In the genomic region with DNA sequence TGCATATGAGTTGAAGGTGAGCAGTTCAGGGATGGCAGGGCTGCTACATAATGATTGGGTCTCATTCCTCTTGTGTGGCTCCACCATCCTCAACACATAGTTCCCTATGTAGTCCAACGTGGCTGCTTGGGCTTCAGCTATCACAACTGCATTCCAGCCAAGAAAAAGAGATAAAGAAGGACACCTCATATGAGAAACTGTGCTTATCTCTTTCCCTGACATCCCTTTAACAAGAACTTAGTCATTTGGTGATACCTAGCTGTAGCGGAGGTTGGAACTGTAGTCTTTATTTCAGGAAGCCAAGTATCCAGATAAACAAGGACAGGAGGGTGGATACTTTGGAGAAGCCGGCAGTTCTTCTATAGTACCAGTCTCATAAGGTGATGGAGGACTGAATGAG, we compare ENCODE assay signal across 28 cellular contexts. TPM values are rescaled to one million over a fixed set of nuclear protein-coding genes. Genes with fewer than 3 reads are reported as not detected.
DNase-seq lines count a peak whose midpoint lies in the region; FAIRE-seq and TF ChIP-seq lines count a peak whose summit lies in the region.
"Had no signal": no experiment of that assay in that cellular context is flagged by ENCODE, and none has a peak within 500 bp of the region (broad histone marks: within the 10 kb centered on the region; RNA-seq: fewer than 3 reads in every experiment).

No MANE protein-coding gene starts in this region.

- no peak overlapping the region for H2BK5ac ChIP-seq in mesendoderm (ENCODE audit: low read length)

- H3K27ac Mint-ChIP-seq in astrocyte (ENCODE audit: unreplicated experiment) = no peak overlapping the region
- H3K27ac Mint-ChIP-seq in immature natural killer cell = no peak overlapping the region
- H3K27ac Mint-ChIP-seq: CD14-positive monocyte; CD4-positive, alpha-beta memory T cell; CD4-positive, CD25-positive, alpha-beta regulatory T cell; CD8-positive, alpha-beta memory T cell had no signal

- H3K79me2 ChIP-seq in astrocyte (ENCODE audit: insufficient read depth, low read length) (no peaks in the 10 kb centered on the region), mesendoderm (ENCODE audit: control insufficient read depth, insufficient read depth, low read length) (no peaks in the 10 kb centered on the region)

- no peaks in the 10 kb centered on the region for H3K36me3 ChIP-seq in astrocyte (ENCODE audit: insufficient read depth, low read length)
- no peaks in the 10 kb centered on the region for H3K36me3 ChIP-seq in mesendoderm (ENCODE audit: control insufficient read depth, insufficient read depth, low read length)
- H3K36me3 ChIP-seq: BE2C, BLaER1 had no signal

- H3K27ac ChIP-seq in astrocyte (ENCODE audit: low read depth, low read length) = no peak overlapping the region
- H3K27ac ChIP-seq in mesendoderm (ENCODE audit: low read depth, low read length) = no peak overlapping the region
- H3K27ac ChIP-seq: BLaER1 had no signal

- no peaks in the 10 kb centered on the region for H3K9me3 ChIP-seq in astrocyte (ENCODE audit: insufficient read depth, low read depth, low read length)
- H3K9me3 ChIP-seq: BE2C, BLaER1 had no signal

- H4K8ac ChIP-seq in mesendoderm (ENCODE audit: low read depth, low read length) = no peak overlapping the region

- H3K9ac ChIP-seq in astrocyte (ENCODE audit: low read length) (no peak overlapping the region), mesendoderm (ENCODE audit: low read length) (no peak overlapping the region)
- H3K9ac ChIP-seq: BLaER1 had no signal

- H3K36me3 Mint-ChIP-seq in astrocyte (ENCODE audit: low read depth, unreplicated experiment) = peaks cover 2% of the 10 kb centered on the region
- peaks cover 0 to 4% (median 0%) of the 10 kb centered on the region in 3 donors for H3K36me3 Mint-ChIP-seq in immature natural killer cell
- H3K36me3 Mint-ChIP-seq: CD14-positive monocyte; CD4-positive, alpha-beta memory T cell; CD4-positive, CD25-positive, alpha-beta regulatory T cell had no signal

- WGBS in mesendoderm (ENCODE audit: extremely low coverage, insufficient coverage, low lambda C conversion rate) = no CpG with 5 or more reads among the region's 3 CpGs

- no peak overlapping the region for H4K5ac ChIP-seq in mesendoderm (ENCODE audit: low read length)

- TF ChIP-seq CTCF in astrocyte (IDR thresholded peaks at IDR 0.05; ENCODE audit: insufficient read depth, low read depth, low read length) = no peak

- H3K23ac ChIP-seq in mesendoderm (ENCODE audit: low read length) = no peak overlapping the region

- H3K56ac ChIP-seq in mesendoderm (ENCODE audit: low read length) = no peak overlapping the region

- H2BK120ac ChIP-seq in mesendoderm (ENCODE audit: low read depth, low read length) = no peak overlapping the region

- no peak overlapping the region for H2AFZ ChIP-seq in astrocyte (ENCODE audit: low read depth, low read length)

- H3K4me1 Mint-ChIP-seq in astrocyte (ENCODE audit: low read depth, unreplicated experiment) (peaks cover 13% of the 10 kb centered on the region), immature natural killer cell (no peaks in the 10 kb centered on the region)
- H3K4me1 Mint-ChIP-seq: CD14-positive monocyte; CD4-positive, alpha-beta memory T cell; CD4-positive, CD25-positive, alpha-beta regulatory T cell; CD8-positive, alpha-beta memory T cell had no signal

- DNase-seq in NCI-H226 (peak; percentile 76), astrocyte (ENCODE audit: low read depth) (peak; percentile 46), mesendoderm (peak; percentile 22), DMS53 treated with DMSO at 0.1 percent for 48 hours (lab: John Stamatoyannopoulos, UW; ENCODE audit: unreplicated experiment) (no peak), immature natural killer cell (no peak), NCI-H2107 treated with DMSO at 0.1 percent for 48 hours (lab: John Stamatoyannopoulos, UW; ENCODE audit: unreplicated experiment) (no peak)
- no peak for DNase-seq in activated effector memory CD4-positive, alpha-beta T cell treated with anti-CD3 and anti-CD28 coated beads, Interleukin-2, amount 50 U/mL, for 16 hours
- DNase-seq: 8988T; ACHN; BE2C; C1 segment of cervical spinal cord; CD4-positive, alpha-beta memory T cell; CD4-positive, CD25-positive, alpha-beta regulatory T cell; CD8-positive, alpha-beta memory T cell; COR-L47; DMS 273 treated with DMSO at 0.1 percent for 48 hours; DMS153; DMS53; DMS79 treated with DMSO at 0.1 percent for 48 hours; GF-D8 had no signal

- H3K4me1 ChIP-seq in astrocyte (ENCODE audit: insufficient read depth, low read length) = peaks cover 24% of the 10 kb centered on the region
- no peaks in the 10 kb centered on the region for H3K4me1 ChIP-seq in mesendoderm (ENCODE audit: control insufficient read depth, low read depth, low read length)
- H3K4me1 ChIP-seq: BLaER1 had no signal

- H3K27me3 ChIP-seq in astrocyte (ENCODE audit: insufficient read depth, low read length) (no peaks in the 10 kb centered on the region), mesendoderm (ENCODE audit: insufficient read depth, low read length, poor library complexity) (no peaks in the 10 kb centered on the region)
- H3K27me3 ChIP-seq: BE2C, BLaER1 had no signal

- H3K9me3 Mint-ChIP-seq in astrocyte (ENCODE audit: unreplicated experiment) (peaks cover 5% of the 10 kb centered on the region), immature natural killer cell (no peaks in the 10 kb centered on the region)
- H3K9me3 Mint-ChIP-seq: CD8-positive, alpha-beta memory T cell had no signal

- H3K4me3 Mint-ChIP-seq in astrocyte (ENCODE audit: unreplicated experiment) (no peak overlapping the region), immature natural killer cell (no peak overlapping the region)
- H3K4me3 Mint-ChIP-seq: CD14-positive monocyte; CD4-positive, alpha-beta memory T cell; CD4-positive, CD25-positive, alpha-beta regulatory T cell; CD8-positive, alpha-beta memory T cell had no signal

- H3K27me3 Mint-ChIP-seq in astrocyte (ENCODE audit: low read depth, unreplicated experiment) (no peaks in the 10 kb centered on the region), immature natural killer cell (ENCODE audit: low read depth in 3 of 3) (peaks cover 0 to 1% (median 1%) of the 10 kb centered on the region in 3 donors)

- no peak overlapping the region for H2BK15ac ChIP-seq in mesendoderm (replicated peaks; ENCODE audit: low read depth)

- H3K4me2 ChIP-seq in astrocyte (ENCODE audit: low read length) (no peak overlapping the region), mesendoderm (ENCODE audit: low read length) (no peak overlapping the region)
- H3K4me2 ChIP-seq: BLaER1 had no signal

- H3K4me3 ChIP-seq in astrocyte (ENCODE audit: insufficient read depth, low read depth, low read length) = no peak overlapping the region
- H3K4me3 ChIP-seq in mesendoderm (ENCODE audit: low read length) = no peak overlapping the region
- H3K4me3 ChIP-seq: BLaER1 had no signal

- H3K79me1 ChIP-seq in mesendoderm (ENCODE audit: low read length) = no peaks in the 10 kb centered on the region

- peak; percentile 41 for FAIRE-seq in astrocyte (lab: Jason Lieb, UNC)
- FAIRE-seq: A204.1, G401.6, GM12891, GM19239 had no signal

- no peak overlapping the region for H3K18ac ChIP-seq in mesendoderm (ENCODE audit: low read length)

- H2AK5ac ChIP-seq in mesendoderm (ENCODE audit: low read length) = no peak overlapping the region

- H3K4ac ChIP-seq in mesendoderm (ENCODE audit: low read depth, low read length) = no peak overlapping the region

- no peaks in the 10 kb centered on the region for H4K20me1 ChIP-seq in astrocyte (ENCODE audit: insufficient read depth, low read length)
- H4K20me1 ChIP-seq: BLaER1 had no signal

RNA-seq across cellular contexts. Expression of gene DNASE2B, which starts 42.7 kb away (rescaled TPM):
- not detected in 2 replicates for total RNA-seq in astrocyte
- polyA plus RNA-seq in mesendoderm (2013, experiment 1 of 2) = not detected
- not detected for polyA plus RNA-seq in mesendoderm (2013, experiment 2 of 2)
- not detected for polyA plus RNA-seq in immature natural killer cell
- total RNA-seq: A673; CD4-positive, alpha-beta memory T cell; CD4-positive, CD25-positive, alpha-beta regulatory T cell; CD8-positive, alpha-beta memory T cell had no signal
- polyA plus RNA-seq: AG04450; CD14-positive monocyte; CD4-positive, alpha-beta memory T cell; CD4-positive, CD25-positive, alpha-beta regulatory T cell; CD8-positive, alpha-beta memory T cell had no signal

RNA-seq across cellular contexts. Expression of gene SAMD13, which starts 54.0 kb away (rescaled TPM):
- total RNA-seq in astrocyte = 0.93 and 1.3 TPM in 2 replicates
- 0.49 TPM for polyA plus RNA-seq in mesendoderm (2013, experiment 1 of 2)
- 0.63 TPM for polyA plus RNA-seq in mesendoderm (2013, experiment 2 of 2)
- 1 to 10 TPM in 1 of 3 donors, not detected in 2; 1.2 TPM for polyA plus RNA-seq in immature natural killer cell
- total RNA-seq: CD4-positive, alpha-beta memory T cell; CD4-positive, CD25-positive, alpha-beta regulatory T cell had no signal

Comparison
In these comparisons a context has a peak if more than half of its experiments do, and no peak if none do; other contexts are left out.
1. DNase-seq: peak in NCI-H226 (single experiment), astrocyte (single experiment) and mesendoderm (single experiment); none in DMS53 treated with DMSO at 0.1 percent for 48 hours (single experiment), immature natural killer cell (0 of 3), activated effector memory CD4-positive, alpha-beta T cell treated with anti-CD3 and anti-CD28 coated beads, Interleukin-2, amount 50 U/mL, for 16 hours (single experiment) and NCI-H2107 treated with DMSO at 0.1 percent for 48 hours (single experiment).